In genomic region chr6:22754111-22754510, GRCh38 we compare ENCODE assay signal across 1 cellular context.
TF ChIP-seq lines count a peak whose summit lies in the region.

No MANE protein-coding gene starts in this region.

TF ChIP-seq in SK-N-SH treated with all-trans-retinoic acid at 6 μM for 48 hours, 23 proteins besides CTCF, POLR2A, EP300 and RAD21 (continued from another document):
- TF ChIP-seq TSHZ2 (CRISPR knock-in tag; IDR thresholded peaks at IDR 0.05) (no peak), ZFP30 (CRISPR knock-in tag; IDR thresholded peaks at IDR 0.05) (no peak), POU6F1 (CRISPR knock-in tag; IDR thresholded peaks at IDR 0.05; ENCODE audit: borderline replicate concordance, low read depth) (no peak), ZNF70 (CRISPR knock-in tag; IDR thresholded peaks at IDR 0.05) (no peak), SNAI2 (CRISPR knock-in tag; IDR thresholded peaks at IDR 0.05) (no peak)
- TF ChIP-seq, protein P1, sequence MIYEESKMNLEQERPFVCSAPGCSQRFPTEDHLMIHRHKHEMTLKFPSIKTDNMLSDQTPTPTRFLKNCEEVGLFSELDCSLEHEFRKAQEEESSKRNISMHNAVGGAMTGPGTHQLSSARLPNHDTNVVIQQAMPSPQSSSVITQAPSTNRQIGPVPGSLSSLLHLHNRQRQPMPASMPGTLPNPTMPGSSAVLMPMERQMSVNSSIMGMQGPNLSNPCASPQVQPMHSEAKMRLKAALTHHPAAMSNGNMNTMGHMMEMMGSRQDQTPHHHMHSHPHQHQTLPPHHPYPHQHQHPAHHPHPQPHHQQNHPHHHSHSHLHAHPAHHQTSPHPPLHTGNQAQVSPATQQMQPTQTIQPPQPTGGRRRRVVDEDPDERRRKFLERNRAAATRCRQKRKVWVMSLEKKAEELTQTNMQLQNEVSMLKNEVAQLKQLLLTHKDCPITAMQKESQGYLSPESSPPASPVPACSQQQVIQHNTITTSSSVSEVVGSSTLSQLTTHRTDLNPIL (CRISPR knock-in tag; IDR thresholded peaks at IDR 0.05; ENCODE audit: low read depth), result no peak
